ENCODE assay signal across 25 cellular contexts in genomic region chr6:13370623-13371022, GRCh38. TPM values are rescaled to one million over a fixed set of nuclear protein-coding genes. Genes with fewer than 3 reads are reported as not detected.
DNase-seq lines count a peak whose midpoint lies in the region; ATAC-seq and TF ChIP-seq lines count a peak whose summit lies in the region.
"Had no signal": no experiment of that assay in that cellular context is flagged by ENCODE, and none has a peak within 500 bp of the region (broad histone marks: within the 10 kb centered on the region; RNA-seq: fewer than 3 reads in every experiment).

No MANE protein-coding gene starts in this region.

- no peak overlapping the region for H3K4me3 ChIP-seq in right atrium auricular region
- H3K4me3 ChIP-seq in heart left ventricle: no peak overlapping the region
- no peak overlapping the region for H3K4me3 ChIP-seq in HEK293 (ENCODE audit: low read depth, low read length)
- H3K4me3 ChIP-seq in dorsolateral prefrontal cortex: no peak overlapping the region
- H3K4me3 ChIP-seq in testis: no peak overlapping the region
- H3K4me3 ChIP-seq: GM23248, HAP-1, Peyer's patch had no signal

- H3K9me3 ChIP-seq in right atrium auricular region (no peaks in the 10 kb centered on the region), heart left ventricle (no peaks in the 10 kb centered on the region), HEK293 (ENCODE audit: control insufficient read depth, insufficient read depth, low read depth, low read length) (no peaks in the 10 kb centered on the region), testis (no peaks in the 10 kb centered on the region)
- H3K9me3 ChIP-seq: HAP-1, Peyer's patch had no signal

- POLR2A ChIA-PET in HEK293 (lab: Yijun Ruan, JAX): no interaction called here

- WGBS in heart left ventricle, 4 donors: 90 to 95% (median 92%) methylated on average over 5 of the region's 5 CpGs
- WGBS in testis, 2 donors: 90 to 95% methylated on average over 5 of the region's 5 CpGs

- TF ChIP-seq CTCF in right atrium auricular region (IDR thresholded peaks at IDR 0.05) (no peak), heart left ventricle (IDR thresholded peaks at IDR 0.05) (no peak), HEK293 (tag by site-specific recombination; IDR thresholded peaks at IDR 0.05) (no peak), dorsolateral prefrontal cortex (IDR thresholded peaks at IDR 0.05 in 54 of 56, conservative IDR thresholded peaks at IDR 0.05 in 2 of 56; ENCODE audit: low read depth in 1 of 56, partially characterized antibody in 56 of 56) (no peak), testis (IDR thresholded peaks at IDR 0.05) (no peak)

- H3K36me3 ChIP-seq in right atrium auricular region: peaks cover 1% of the 10 kb centered on the region
- no peaks in the 10 kb centered on the region for H3K36me3 ChIP-seq in heart left ventricle
- H3K36me3 ChIP-seq in HEK293 (ENCODE audit: control insufficient read depth in 2 of 2, insufficient read depth in 1 of 2, low read length in 2 of 2): no peaks in the 10 kb centered on the region; a peak in 1 of 3 replicates
- H3K36me3 ChIP-seq in testis (ENCODE audit: low read depth, missing control alignments): no peaks in the 10 kb centered on the region
- H3K36me3 ChIP-seq: HAP-1, Peyer's patch had no signal

- no peak for TF ChIP-seq POLR2A in heart left ventricle (IDR thresholded peaks at IDR 0.05)
- no peak for TF ChIP-seq POLR2A in testis (IDR thresholded peaks at IDR 0.05)

- CTCF ChIA-PET in HEK293 (lab: Yijun Ruan, JAX): no interaction called here

- DNase-seq in right atrium auricular region (ENCODE audit: low spot score) (no peak), heart left ventricle (no peak), dorsolateral prefrontal cortex (no peak), islet precursor cell (peak; percentile 81), T-helper 1 cell (no peak), testis (no peak)
- DNase-seq in activated CD4-positive, alpha-beta T cell treated with anti-CD3 and anti-CD28 coated beads for 48 hours: no peak
- DNase-seq: AML-193; Calu3; CD8-positive, alpha-beta T cell; DMS153; GM23248; KG1; MV-4-11; NCI-H1105 treated with DMSO at 0.1 percent for 48 hours; NCI-H2081; NCI-H2171; NCI-H345; NCI-H524; NCI-H774; NK-92 treated with Interleukin-12 subunit alpha and Interleukin-12 subunit beta, amount 100 ng/mL, for 24 hours; Peyer's patch had no signal

- H3K4me1 ChIP-seq in right atrium auricular region (peaks cover 0 to 56% of the 10 kb centered on the region in 2 donors), heart left ventricle (peaks cover 0 to 60% (median 37%) of the 10 kb centered on the region in 12 donors), HEK293 (ENCODE audit: control insufficient read depth, insufficient read depth, low read length) (peaks cover 10% of the 10 kb centered on the region), testis (no peaks in the 10 kb centered on the region)
- H3K4me1 ChIP-seq: Peyer's patch had no signal

- peak overlapping the region; percentile 54 to 58 for H3K27ac ChIP-seq in right atrium auricular region
- no peak overlapping the region for H3K27ac ChIP-seq in heart left ventricle
- H3K27ac ChIP-seq in HEK293 (ENCODE audit: extremely low read depth, low read depth, low read length): no peak overlapping the region
- peak overlapping the region in 40 of 59 donors; percentile 17 to 86 (median 68) for H3K27ac ChIP-seq in dorsolateral prefrontal cortex
- H3K27ac ChIP-seq in testis: no peak overlapping the region
- H3K27ac ChIP-seq: GM23248, Peyer's patch had no signal

- ATAC-seq in heart left ventricle: no peak
- ATAC-seq: CD8-positive, alpha-beta T cell; Right ventricle myocardium inferior had no signal

- H3K27me3 ChIP-seq in right atrium auricular region (no peaks in the 10 kb centered on the region), heart left ventricle (no peaks in the 10 kb centered on the region), dorsolateral prefrontal cortex (no peaks in the 10 kb centered on the region), testis (no peaks in the 10 kb centered on the region)
- H3K27me3 ChIP-seq: Peyer's patch had no signal

- intact Hi-C loops in heart left ventricle (cut with DNase I): no loop called here
- intact Hi-C loops in dorsolateral prefrontal cortex (cut with DNase I): no loop called here
- intact Hi-C loops in testis (cut with DNase I; ENCODE audit: low total_unique reads): no loop called here

TF ChIP-seq in HEK293, 187 proteins besides CTCF, POLR2A, EP300 and RAD21:
- TF ChIP-seq WT1 (tag by site-specific recombination; IDR thresholded peaks at IDR 0.05): no peak
- TF ChIP-seq, protein P1, sequence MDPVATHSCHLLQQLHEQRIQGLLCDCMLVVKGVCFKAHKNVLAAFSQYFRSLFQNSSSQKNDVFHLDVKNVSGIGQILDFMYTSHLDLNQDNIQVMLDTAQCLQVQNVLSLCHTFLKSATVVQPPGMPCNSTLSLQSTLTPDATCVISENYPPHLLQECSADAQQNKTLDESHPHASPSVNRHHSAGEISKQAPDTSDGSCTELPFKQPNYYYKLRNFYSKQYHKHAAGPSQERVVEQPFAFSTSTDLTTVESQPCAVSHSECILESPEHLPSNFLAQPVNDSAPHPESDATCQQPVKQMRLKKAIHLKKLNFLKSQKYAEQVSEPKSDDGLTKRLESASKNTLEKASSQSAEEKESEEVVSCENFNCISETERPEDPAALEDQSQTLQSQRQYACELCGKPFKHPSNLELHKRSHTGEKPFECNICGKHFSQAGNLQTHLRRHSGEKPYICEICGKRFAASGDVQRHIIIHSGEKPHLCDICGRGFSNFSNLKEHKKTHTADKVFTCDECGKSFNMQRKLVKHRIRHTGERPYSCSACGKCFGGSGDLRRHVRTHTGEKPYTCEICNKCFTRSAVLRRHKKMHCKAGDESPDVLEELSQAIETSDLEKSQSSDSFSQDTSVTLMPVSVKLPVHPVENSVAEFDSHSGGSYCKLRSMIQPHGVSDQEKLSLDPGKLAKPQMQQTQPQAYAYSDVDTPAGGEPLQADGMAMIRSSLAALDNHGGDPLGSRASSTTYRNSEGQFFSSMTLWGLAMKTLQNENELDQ (tag by site-specific recombination; IDR thresholded peaks at IDR 0.05; ENCODE audit: low read depth): no peak
- TF ChIP-seq, protein P2, sequence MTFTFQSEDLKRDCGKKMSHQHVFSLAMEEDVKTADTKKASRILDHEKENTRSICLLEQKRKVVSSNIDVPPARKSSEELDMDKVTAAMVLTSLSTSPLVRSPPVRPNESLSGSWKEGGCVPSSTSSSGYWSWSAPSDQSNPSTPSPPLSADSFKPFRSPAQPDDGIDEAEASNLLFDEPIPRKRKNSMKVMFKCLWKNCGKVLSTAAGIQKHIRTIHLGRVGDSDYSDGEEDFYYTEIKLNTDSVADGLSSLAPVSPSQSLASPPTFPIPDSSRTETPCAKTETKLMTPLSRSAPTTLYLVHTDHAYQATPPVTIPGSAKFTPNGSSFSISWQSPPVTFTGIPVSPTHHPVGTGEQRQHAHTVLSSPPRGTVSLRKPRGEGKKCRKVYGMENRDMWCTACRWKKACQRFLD (tag by site-specific recombination; IDR thresholded peaks at IDR 0.05): no peak
- TF ChIP-seq ZFHX2 (tag by site-specific recombination; conservative IDR thresholded peaks at IDR 0.05): 0 out of 2 replicates have a peak, but pooled peaks have one; percentile 34
- TF ChIP-seq ZNF132 (tag by site-specific recombination; IDR thresholded peaks at IDR 0.05; ENCODE audit: borderline replicate concordance): no peak
- no peak for TF ChIP-seq ZNF239 (tag by site-specific recombination; IDR thresholded peaks at IDR 0.05)
- TF ChIP-seq ZNF549 (tag by site-specific recombination; IDR thresholded peaks at IDR 0.05): no peak
- TF ChIP-seq, protein P3, sequence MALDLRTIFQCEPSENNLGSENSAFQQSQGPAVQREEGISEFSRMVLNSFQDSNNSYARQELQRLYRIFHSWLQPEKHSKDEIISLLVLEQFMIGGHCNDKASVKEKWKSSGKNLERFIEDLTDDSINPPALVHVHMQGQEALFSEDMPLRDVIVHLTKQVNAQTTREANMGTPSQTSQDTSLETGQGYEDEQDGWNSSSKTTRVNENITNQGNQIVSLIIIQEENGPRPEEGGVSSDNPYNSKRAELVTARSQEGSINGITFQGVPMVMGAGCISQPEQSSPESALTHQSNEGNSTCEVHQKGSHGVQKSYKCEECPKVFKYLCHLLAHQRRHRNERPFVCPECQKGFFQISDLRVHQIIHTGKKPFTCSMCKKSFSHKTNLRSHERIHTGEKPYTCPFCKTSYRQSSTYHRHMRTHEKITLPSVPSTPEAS (tag by site-specific recombination; IDR thresholded peaks at IDR 0.05): peak; percentile 50
- TF ChIP-seq BCL11A (tag by site-specific recombination; IDR thresholded peaks at IDR 0.05; ENCODE audit: low read depth): no peak
- no peak for TF ChIP-seq ZNF514 (tag by site-specific recombination; IDR thresholded peaks at IDR 0.05)
- no peak for TF ChIP-seq ZBTB21 (tag by site-specific recombination; IDR thresholded peaks at IDR 0.05)
- no peak for TF ChIP-seq ZNF530 (tag by site-specific recombination; IDR thresholded peaks at IDR 0.05; ENCODE audit: low read depth)
- TF ChIP-seq SP2 (tag by site-specific recombination; IDR thresholded peaks at IDR 0.05): no peak
- no peak for TF ChIP-seq ZNF701 (tag by site-specific recombination; IDR thresholded peaks at IDR 0.05)

RNA-seq across cellular contexts. Expression of gene TBC1D7, which starts 42.3 kb away (rescaled TPM):
- total RNA-seq in right atrium auricular region (10 to 100 TPM; 15.0 to 27.0 TPM), heart left ventricle (10 to 100 TPM; 17.0 to 31.9 (median 22.9) TPM), dorsolateral prefrontal cortex (10 to 100 TPM; 18.2 to 52.1 (median 27.5) TPM), testis (10 to 100 TPM; 24.2 to 28.0 TPM)
- polyA plus RNA-seq in heart left ventricle (10 to 100 TPM; 20.5 to 27.1 TPM), testis (ENCODE audit: insufficient read depth, low read depth, low replicate concordance) (48.0 TPM)

Comparison
In these comparisons a context has a peak if more than half of its experiments do, and no peak if none do; other contexts are left out.
1. H3K27ac ChIP-seq: peak in right atrium auricular region (2 of 2) and dorsolateral prefrontal cortex (40 of 59); none in heart left ventricle (0 of 12), HEK293 (single experiment) and testis (0 of 2).